In genomic region chr1:46246548-46247432, GRCh38 we compare ENCODE assay signal across 8 cellular contexts. TPM values are rescaled to one million over a fixed set of nuclear protein-coding genes. Genes with fewer than 3 reads are reported as not detected.
A peak's percentile ranks its signal among the peaks of the same experiment; 100 is the strongest.
DNase-seq lines count a peak whose midpoint lies in the region; TF ChIP-seq lines count a peak whose summit lies in the region.

No MANE protein-coding gene starts in this region.

- H3K23ac ChIP-seq in mesenchymal stem cell (ENCODE audit: low read length in 2 of 2): no peak overlapping the region

- H2BK15ac ChIP-seq in mesenchymal stem cell (ENCODE audit: low read depth, poor library complexity, severe bottlenecking): no peak overlapping the region

- H3K36me3 ChIP-seq in GM23248 (ENCODE audit: low read depth): no peaks in the 10 kb centered on the region
- peaks cover 0 to 4% of the 10 kb centered on the region in 2 experiments for H3K36me3 ChIP-seq in mesenchymal stem cell (ENCODE audit: control insufficient read depth in 1 of 2, insufficient read depth in 2 of 2, low read depth in 1 of 2, low read length in 2 of 2)

- H2BK12ac ChIP-seq in mesenchymal stem cell (ENCODE audit: low read length in 2 of 2): no peak overlapping the region

- no peaks in the 10 kb centered on the region for H3K9me2 ChIP-seq in GM23248 (ENCODE audit: insufficient read depth)

- no peaks in the 10 kb centered on the region for H3K9me3 ChIP-seq in GM23248 (ENCODE audit: low read depth)
- H3K9me3 ChIP-seq in mesenchymal stem cell (ENCODE audit: control insufficient read depth, low read length): no peaks in the 10 kb centered on the region

- peak overlapping the region; percentile 75 for H3K27ac ChIP-seq in GM23248
- H3K27ac ChIP-seq in mesenchymal stem cell (ENCODE audit: low read length, poor library complexity, severe bottlenecking): peak overlapping the region; percentile 17

- H4K91ac ChIP-seq in mesenchymal stem cell (ENCODE audit: low read length): no peak overlapping the region

- no peak for TF ChIP-seq CTCF in WI38 (IDR thresholded peaks at IDR 0.05; ENCODE audit: low read depth, low read length)

- H2BK120ac ChIP-seq in mesenchymal stem cell (ENCODE audit: low read depth, low read length): no peak overlapping the region

- DNase-seq in GM23248 (peak; percentile 72), Kasumi-1 (lab: John Stamatoyannopoulos, UW) (peak; percentile 64 to 86), ecto neural progenitor cell (ENCODE audit: low spot score) (peak; percentile 97), mesenchymal stem cell (peak; percentile 63), midbrain (lab: John Stamatoyannopoulos, UW) (no peak)
- peak; percentile 51 to 66 for DNase-seq in stimulated activated CD8-positive, alpha-beta memory T cell treated with anti-CD3 and anti-CD28 coated beads, Interleukin-15, amount 100 ng/mL, for 48 hours (ENCODE audit: low read depth in 2 of 2)

- no peak overlapping the region for H3K18ac ChIP-seq in mesenchymal stem cell (ENCODE audit: low read depth in 1 of 2, low read length in 2 of 2)

- H2BK5ac ChIP-seq in mesenchymal stem cell (ENCODE audit: low read depth, low read length, poor library complexity, severe bottlenecking): no peak overlapping the region

- peak overlapping the region; percentile 86 for H3K4me2 ChIP-seq in GM23248 (ENCODE audit: unreplicated experiment)
- peak overlapping the region; percentile 78 for H3K4me2 ChIP-seq in mesenchymal stem cell (ENCODE audit: low read length, poor library complexity, severe bottlenecking)

- H2AFZ ChIP-seq in GM23248 (peak overlapping the region; percentile 96), mesenchymal stem cell (ENCODE audit: low read depth, low read length) (peak overlapping the region; percentile 49)

- in situ Hi-C loops in GM23248 (cut with MboI): no loop called here

- H3K14ac ChIP-seq in mesenchymal stem cell (ENCODE audit: low read length in 2 of 2): no peak overlapping the region

- H3K9ac ChIP-seq in GM23248: peak overlapping the region; percentile 94
- peak overlapping the region; percentile 96 for H3K9ac ChIP-seq in mesenchymal stem cell (ENCODE audit: low read length)

- peaks cover 11% of the 10 kb centered on the region for H3K79me2 ChIP-seq in GM23248 (ENCODE audit: insufficient read depth)

- peaks cover 15% of the 10 kb centered on the region for H3K79me1 ChIP-seq in mesenchymal stem cell (replicated peaks; ENCODE audit: low read length, poor library complexity, severe bottlenecking)

- H3K4ac ChIP-seq in mesenchymal stem cell (ENCODE audit: low read depth in 1 of 2, low read length in 2 of 2): peak overlapping the region in 1 of 2 experiments; percentile 45

- no peak overlapping the region for H2AK5ac ChIP-seq in mesenchymal stem cell (ENCODE audit: low read length, severe bottlenecking)

- WGBS in GM23248 (ENCODE audit: low coverage in 1 of 2, low lambda C conversion rate in 2 of 2, missing lambda C conversion rate in 2 of 2), 2 experiments: 6% methylated on average over 22 to 34 of the region's 34 CpGs
- WGBS in mesenchymal stem cell: 10% methylated on average over 31 of the region's 34 CpGs

- H3F3A ChIP-seq in GM23248 (ENCODE audit: insufficient read depth): no peaks in the 10 kb centered on the region

- H3K27me3 ChIP-seq in GM23248 (replicated peaks; ENCODE audit: insufficient read depth): no peaks in the 10 kb centered on the region
- no peaks in the 10 kb centered on the region for H3K27me3 ChIP-seq in mesenchymal stem cell (ENCODE audit: control insufficient read depth in 1 of 2, insufficient read depth in 1 of 2, low read length in 2 of 2)

- H4K20me1 ChIP-seq in GM23248 (ENCODE audit: insufficient read depth): no peaks in the 10 kb centered on the region

- H4K8ac ChIP-seq in mesenchymal stem cell (ENCODE audit: low read length): peak overlapping the region; percentile 38

- peaks cover 11% of the 10 kb centered on the region; the same call in 1 of the 2 replicates for H3K4me1 ChIP-seq in GM23248 (ENCODE audit: insufficient read depth)
- peaks cover 13% of the 10 kb centered on the region for H3K4me1 ChIP-seq in mesenchymal stem cell (ENCODE audit: control insufficient read depth, insufficient read depth, low read depth, low read length)

- peak overlapping the region; percentile 77; the same call in 1 of the 2 replicates for H3K4me3 ChIP-seq in GM08714 (ENCODE audit: low read length)
- peak overlapping the region; percentile 88 for H3K4me3 ChIP-seq in GM23248
- H3K4me3 ChIP-seq in WI38 (ENCODE audit: low read depth, low read length): peak overlapping the region; percentile 75
- peak overlapping the region; percentile 61 to 96 for H3K4me3 ChIP-seq in mesenchymal stem cell (ENCODE audit: insufficient read depth in 1 of 2, low read depth in 1 of 2, low read length in 2 of 2)

RNA-seq across cellular contexts. Expression of gene RAD54L, which starts 0.8 kb away (rescaled TPM):
- total RNA-seq in GM23248 (2014; rRNA removed; shearing (Covaris generic)): 1.9 and 3.0 TPM in 2 replicates
- polyA plus RNA-seq in GM23248 (2016; fragmentation: Nextera tagmentation; extraction: Ambion mirVana): 4.4 and 4.9 TPM in 2 replicates
- polyA plus RNA-seq in mesenchymal stem cell (2013, experiment 1 of 2): 1.2 TPM
- polyA plus RNA-seq in mesenchymal stem cell (2013, experiment 2 of 2): 1.1 TPM

RNA-seq across cellular contexts. Expression of gene LURAP1, which starts 43.7 kb away (rescaled TPM):
- total RNA-seq in GM23248 (2014; rRNA removed; shearing (Covaris generic)): 2.8 and 3.3 TPM in 2 replicates
- 1.9 and 2.4 TPM in 2 replicates for polyA plus RNA-seq in GM23248 (2016; fragmentation: Nextera tagmentation; extraction: Ambion mirVana)
- polyA plus RNA-seq in mesenchymal stem cell (2013, experiment 1 of 2): 1.2 TPM
- polyA plus RNA-seq in mesenchymal stem cell (2013, experiment 2 of 2): 1.1 TPM

RNA-seq across cellular contexts. Expression of gene POMGNT1, which starts 48.6 kb away (rescaled TPM):
- total RNA-seq in GM23248 (2014; rRNA removed; shearing (Covaris generic)): 79.1 and 98.6 TPM in 2 replicates
- polyA plus RNA-seq in GM23248 (2016; fragmentation: Nextera tagmentation; extraction: Ambion mirVana): 57.6 and 58.9 TPM in 2 replicates
- polyA plus RNA-seq in mesenchymal stem cell (2013, experiment 1 of 2): 55.9 TPM
- 60.5 TPM for polyA plus RNA-seq in mesenchymal stem cell (2013, experiment 2 of 2)

RNA-seq across cellular contexts. Expression of gene LRRC41, which starts 56.6 kb away (rescaled TPM):
- 131 and 133 TPM in 2 replicates for total RNA-seq in GM23248 (2014; rRNA removed; shearing (Covaris generic))
- 103 and 108 TPM in 2 replicates for polyA plus RNA-seq in GM23248 (2016; fragmentation: Nextera tagmentation; extraction: Ambion mirVana)
- 55.2 TPM for polyA plus RNA-seq in mesenchymal stem cell (2013, experiment 1 of 2)
- 53.6 TPM for polyA plus RNA-seq in mesenchymal stem cell (2013, experiment 2 of 2)

RNA-seq across cellular contexts. Expression of gene UQCRH, which starts 56.7 kb away (rescaled TPM):
- 334 and 337 TPM in 2 replicates for total RNA-seq in GM23248 (2014; rRNA removed; shearing (Covaris generic))
- 237 and 238 TPM in 2 replicates for polyA plus RNA-seq in GM23248 (2016; fragmentation: Nextera tagmentation; extraction: Ambion mirVana)
- polyA plus RNA-seq in mesenchymal stem cell (2013, experiment 1 of 2): 399 TPM
- 420 TPM for polyA plus RNA-seq in mesenchymal stem cell (2013, experiment 2 of 2)
